ENCODE assay signal across 8 cellular contexts in genomic region chr10:11629731-11630130, GRCh38.
"Had no signal": no experiment of that assay in that cellular context is flagged by ENCODE, and none has a peak within 500 bp of the region (broad histone marks: within the 10 kb centered on the region; RNA-seq: fewer than 3 reads in every experiment).

No MANE protein-coding gene starts in this region.

- FAIRE-seq: HepG2 had no signal

- DNase-seq: GM23248, GOT3, H9, HCEC 1CT, KBM-7 had no signal

- H3K27ac ChIP-seq: GM23248, HL-60, KMS-11 had no signal
